In the genomic region with DNA sequence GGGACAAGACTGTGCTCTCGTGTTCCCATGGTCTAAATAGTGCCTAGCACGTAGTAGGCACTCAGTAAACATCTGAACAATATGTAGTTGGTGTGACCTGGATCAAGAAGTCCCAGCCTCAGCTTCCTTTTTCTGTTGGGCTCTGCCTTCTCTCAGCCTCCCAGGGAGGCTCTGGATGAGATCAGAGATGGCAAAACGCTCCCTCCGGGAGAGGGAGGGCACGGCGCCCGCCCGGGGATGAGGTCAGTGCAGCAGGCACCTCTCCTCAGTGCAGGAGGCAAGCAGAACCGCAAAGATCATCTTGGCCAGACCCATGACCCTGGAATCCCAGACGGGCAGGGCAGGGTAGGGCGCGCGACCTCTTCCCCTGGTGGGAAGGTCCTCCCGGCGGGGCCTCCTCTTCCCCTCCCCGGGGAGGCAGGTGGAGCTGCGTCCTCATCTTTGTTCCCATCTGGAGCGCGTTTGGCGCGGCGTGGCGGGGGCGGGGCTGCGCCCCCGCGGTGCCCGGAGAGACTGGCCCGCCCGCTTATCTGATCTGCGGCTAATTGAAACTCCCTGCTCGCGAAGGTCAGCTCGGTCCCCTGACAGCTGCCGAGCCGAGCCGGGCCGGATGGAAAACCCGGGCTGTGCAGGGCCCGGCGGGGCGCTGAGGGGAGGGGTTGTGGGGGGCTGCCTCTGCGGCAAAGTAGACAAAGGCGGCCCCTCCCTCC, we compare ENCODE assay signal across 8 cellular contexts.
A peak's percentile ranks its signal among the peaks of the same experiment; 100 is the strongest.
DNase-seq lines count a peak whose midpoint lies in the region; ATAC-seq and TF ChIP-seq lines count a peak whose summit lies in the region.

No MANE protein-coding gene starts in this region.

- peaks cover 67% of the 10 kb centered on the region for H3K4me1 Mint-ChIP-seq in nephron progenitor cell

- POLR2A ChIA-PET in HEK293 (lab: Yijun Ruan, JAX) = interaction anchor here (0.6 to 3.9 kb wide), 11 partner anchors 9 to 71 kb away, joined by 3 to 25 read pairs (median 4); a partner anchor contains a TSS

- CTCF ChIA-PET in HEK293 (lab: Yijun Ruan, JAX) = interaction anchor here (0.7 to 1.5 kb wide), 6 partner anchors 28 to 78 kb away, joined by 3 to 7 read pairs (median 4); no protein-coding TSS in a partner anchor

- H3K9me3 ChIP-seq in HEK293 (ENCODE audit: control insufficient read depth, insufficient read depth, low read depth, low read length) = no peaks in the 10 kb centered on the region

- H3K27me3 Mint-ChIP-seq in nephron progenitor cell (ENCODE audit: low read depth, poor library complexity) = peaks cover 8% of the 10 kb centered on the region

- H3K4me1 ChIP-seq in HEK293 (ENCODE audit: control insufficient read depth, insufficient read depth, low read length) = 0 out of 2 replicates have a peak, but pooled peaks cover 3% of the 10 kb centered on the region

- peak; percentile 88 for DNase-seq in AG20443 (ENCODE audit: low spot score)
- DNase-seq in foreskin fibroblast = peak; percentile 79 to 89
- peak; percentile 82 for DNase-seq in nephron progenitor cell
- DNase-seq in NCI-H446 treated with DMSO at 0.1 percent for 48 hours (lab: John Stamatoyannopoulos, UW) = no peak

- H3K4me3 ChIP-seq in HEK293 (ENCODE audit: low read depth, low read length) = peak overlapping the region; percentile 14
- no peak overlapping the region for H3K4me3 ChIP-seq in foreskin fibroblast (ENCODE audit: low read depth in 1 of 2, low read length in 2 of 2)

- no peaks in the 10 kb centered on the region for H3K36me3 Mint-ChIP-seq in nephron progenitor cell (ENCODE audit: low read depth)

- H3K27ac ChIP-seq in HEK293 (ENCODE audit: extremely low read depth, low read depth, low read length) = peak overlapping the region; percentile 27; the same call in 1 of the 2 replicates

- peak overlapping the region; percentile 90 for H3K27ac Mint-ChIP-seq in nephron progenitor cell

- no peaks in the 10 kb centered on the region for H3K9me3 Mint-ChIP-seq in nephron progenitor cell

- ATAC-seq in SK-N-SH treated with all-trans-retinoic acid at 6 μM for 48 hours (peak; percentile 87), GM19351 (IDR thresholded peaks at IDR 0.05; ENCODE audit: unreplicated experiment) (no peak), HG02870 (IDR thresholded peaks at IDR 0.05; ENCODE audit: unreplicated experiment) (no peak)

- H3K36me3 ChIP-seq in HEK293 (ENCODE audit: control insufficient read depth in 2 of 2, insufficient read depth in 1 of 2, low read length in 2 of 2) = no peaks in the 10 kb centered on the region

- TF ChIP-seq CTCF in HEK293 (tag by site-specific recombination; IDR thresholded peaks at IDR 0.05) (no peak), foreskin fibroblast (IDR thresholded peaks at IDR 0.05; ENCODE audit: low read depth, low read length) (no peak), nephron progenitor cell (IDR thresholded peaks at IDR 0.05) (no peak)

- H3K4me3 Mint-ChIP-seq in nephron progenitor cell = peak overlapping the region; percentile 59

TF ChIP-seq in HEK293, 187 proteins besides CTCF, POLR2A, EP300 and RAD21 (continues in another document):
- TF ChIP-seq ZNF2 (tag by site-specific recombination; IDR thresholded peaks at IDR 0.05) = peak; percentile 18; the same call in 1 of the 2 replicates
- peak; percentile 31; the same call in 1 of the 2 replicates for TF ChIP-seq ZNF501 (tag by site-specific recombination; IDR thresholded peaks at IDR 0.05)
- TF ChIP-seq ZNF560 (tag by site-specific recombination; IDR thresholded peaks at IDR 0.05; ENCODE audit: borderline replicate concordance) = no peak
- TF ChIP-seq GLI4 (tag by site-specific recombination; IDR thresholded peaks at IDR 0.05) = peak; percentile 33; the same call in 1 of the 2 replicates
- TF ChIP-seq ZEB2 (tag by site-specific recombination; IDR thresholded peaks at IDR 0.05) = peak; percentile 74
- TF ChIP-seq ZNF747 (tag by site-specific recombination; IDR thresholded peaks at IDR 0.05) = no peak
- peak; percentile 82 for TF ChIP-seq ZBTB17 (tag by site-specific recombination; IDR thresholded peaks at IDR 0.05)
- TF ChIP-seq, protein P1, sequence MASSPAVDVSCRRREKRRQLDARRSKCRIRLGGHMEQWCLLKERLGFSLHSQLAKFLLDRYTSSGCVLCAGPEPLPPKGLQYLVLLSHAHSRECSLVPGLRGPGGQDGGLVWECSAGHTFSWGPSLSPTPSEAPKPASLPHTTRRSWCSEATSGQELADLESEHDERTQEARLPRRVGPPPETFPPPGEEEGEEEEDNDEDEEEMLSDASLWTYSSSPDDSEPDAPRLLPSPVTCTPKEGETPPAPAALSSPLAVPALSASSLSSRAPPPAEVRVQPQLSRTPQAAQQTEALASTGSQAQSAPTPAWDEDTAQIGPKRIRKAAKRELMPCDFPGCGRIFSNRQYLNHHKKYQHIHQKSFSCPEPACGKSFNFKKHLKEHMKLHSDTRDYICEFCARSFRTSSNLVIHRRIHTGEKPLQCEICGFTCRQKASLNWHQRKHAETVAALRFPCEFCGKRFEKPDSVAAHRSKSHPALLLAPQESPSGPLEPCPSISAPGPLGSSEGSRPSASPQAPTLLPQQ (tag by site-specific recombination; IDR thresholded peaks at IDR 0.05) = no peak
- no peak for TF ChIP-seq ZNF791 (tag by site-specific recombination; IDR thresholded peaks at IDR 0.05)
- peak; percentile 62 for TF ChIP-seq KLF8 (tag by site-specific recombination; IDR thresholded peaks at IDR 0.05)
- peak; percentile 66; the same call in 1 of the 2 replicates for TF ChIP-seq ZNF24 (tag by site-specific recombination; IDR thresholded peaks at IDR 0.05)
- no peak for TF ChIP-seq GLI2 (tag by site-specific recombination; IDR thresholded peaks at IDR 0.05; ENCODE audit: borderline replicate concordance, low read depth)
- no peak for TF ChIP-seq ZNF132 (tag by site-specific recombination; IDR thresholded peaks at IDR 0.05; ENCODE audit: borderline replicate concordance)
- TF ChIP-seq ZNF23 (tag by site-specific recombination; IDR thresholded peaks at IDR 0.05; ENCODE audit: borderline replicate concordance) = no peak
- TF ChIP-seq ZNF184 (tag by site-specific recombination; IDR thresholded peaks at IDR 0.05) = no peak
- TF ChIP-seq ZNF664 (tag by site-specific recombination; IDR thresholded peaks at IDR 0.05) = peak; percentile 97
- no peak for TF ChIP-seq ZNF792 (tag by site-specific recombination; IDR thresholded peaks at IDR 0.05)

TF ChIP-seq in SK-N-SH treated with all-trans-retinoic acid at 6 μM for 48 hours, 23 proteins besides CTCF, POLR2A, EP300 and RAD21 (continues in another document):
- TF ChIP-seq ZNF8 (CRISPR knock-in tag; IDR thresholded peaks at IDR 0.05) (no peak), ZC3H10 (CRISPR knock-in tag; IDR thresholded peaks at IDR 0.05) (no peak), OSR1 (CRISPR knock-in tag; IDR thresholded peaks at IDR 0.05) (no peak), CSDC2 (CRISPR knock-in tag; IDR thresholded peaks at IDR 0.05) (no peak), ZNF565 (CRISPR knock-in tag; conservative IDR thresholded peaks at IDR 0.05; ENCODE audit: low read depth) (no peak), TOX (CRISPR knock-in tag; IDR thresholded peaks at IDR 0.05; ENCODE audit: borderline replicate concordance) (no peak), PPARA (CRISPR knock-in tag; IDR thresholded peaks at IDR 0.05; ENCODE audit: borderline replicate concordance) (no peak), BACH2 (CRISPR knock-in tag; IDR thresholded peaks at IDR 0.05; ENCODE audit: borderline replicate concordance) (no peak), ISL1 (CRISPR knock-in tag; IDR thresholded peaks at IDR 0.05) (peak; percentile 31; the same call in 1 of the 2 replicates)
- TF ChIP-seq, protein P2, sequence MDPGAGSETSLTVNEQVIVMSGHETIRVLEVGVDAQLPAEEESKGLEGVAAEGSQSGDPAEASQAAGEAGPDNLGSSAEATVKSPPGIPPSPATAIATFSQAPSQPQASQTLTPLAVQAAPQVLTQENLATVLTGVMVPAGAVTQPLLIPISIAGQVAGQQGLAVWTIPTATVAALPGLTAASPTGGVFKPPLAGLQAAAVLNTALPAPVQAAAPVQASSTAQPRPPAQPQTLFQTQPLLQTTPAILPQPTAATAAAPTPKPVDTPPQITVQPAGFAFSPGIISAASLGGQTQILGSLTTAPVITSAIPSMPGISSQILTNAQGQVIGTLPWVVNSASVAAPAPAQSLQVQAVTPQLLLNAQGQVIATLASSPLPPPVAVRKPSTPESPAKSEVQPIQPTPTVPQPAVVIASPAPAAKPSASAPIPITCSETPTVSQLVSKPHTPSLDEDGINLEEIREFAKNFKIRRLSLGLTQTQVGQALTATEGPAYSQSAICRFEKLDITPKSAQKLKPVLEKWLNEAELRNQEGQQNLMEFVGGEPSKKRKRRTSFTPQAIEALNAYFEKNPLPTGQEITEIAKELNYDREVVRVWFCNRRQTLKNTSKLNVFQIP (CRISPR knock-in tag; IDR thresholded peaks at IDR 0.05; ENCODE audit: borderline replicate concordance, low read depth) = no peak
- TF ChIP-seq, protein P3, sequence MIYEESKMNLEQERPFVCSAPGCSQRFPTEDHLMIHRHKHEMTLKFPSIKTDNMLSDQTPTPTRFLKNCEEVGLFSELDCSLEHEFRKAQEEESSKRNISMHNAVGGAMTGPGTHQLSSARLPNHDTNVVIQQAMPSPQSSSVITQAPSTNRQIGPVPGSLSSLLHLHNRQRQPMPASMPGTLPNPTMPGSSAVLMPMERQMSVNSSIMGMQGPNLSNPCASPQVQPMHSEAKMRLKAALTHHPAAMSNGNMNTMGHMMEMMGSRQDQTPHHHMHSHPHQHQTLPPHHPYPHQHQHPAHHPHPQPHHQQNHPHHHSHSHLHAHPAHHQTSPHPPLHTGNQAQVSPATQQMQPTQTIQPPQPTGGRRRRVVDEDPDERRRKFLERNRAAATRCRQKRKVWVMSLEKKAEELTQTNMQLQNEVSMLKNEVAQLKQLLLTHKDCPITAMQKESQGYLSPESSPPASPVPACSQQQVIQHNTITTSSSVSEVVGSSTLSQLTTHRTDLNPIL (CRISPR knock-in tag; IDR thresholded peaks at IDR 0.05; ENCODE audit: low read depth) = peak; percentile 76; the same call in 1 of the 2 replicates
- TF ChIP-seq, protein P4, sequence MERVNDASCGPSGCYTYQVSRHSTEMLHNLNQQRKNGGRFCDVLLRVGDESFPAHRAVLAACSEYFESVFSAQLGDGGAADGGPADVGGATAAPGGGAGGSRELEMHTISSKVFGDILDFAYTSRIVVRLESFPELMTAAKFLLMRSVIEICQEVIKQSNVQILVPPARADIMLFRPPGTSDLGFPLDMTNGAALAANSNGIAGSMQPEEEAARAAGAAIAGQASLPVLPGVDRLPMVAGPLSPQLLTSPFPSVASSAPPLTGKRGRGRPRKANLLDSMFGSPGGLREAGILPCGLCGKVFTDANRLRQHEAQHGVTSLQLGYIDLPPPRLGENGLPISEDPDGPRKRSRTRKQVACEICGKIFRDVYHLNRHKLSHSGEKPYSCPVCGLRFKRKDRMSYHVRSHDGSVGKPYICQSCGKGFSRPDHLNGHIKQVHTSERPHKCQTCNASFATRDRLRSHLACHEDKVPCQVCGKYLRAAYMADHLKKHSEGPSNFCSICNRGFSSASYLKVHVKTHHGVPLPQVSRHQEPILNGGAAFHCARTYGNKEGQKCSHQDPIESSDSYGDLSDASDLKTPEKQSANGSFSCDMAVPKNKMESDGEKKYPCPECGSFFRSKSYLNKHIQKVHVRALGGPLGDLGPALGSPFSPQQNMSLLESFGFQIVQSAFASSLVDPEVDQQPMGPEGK (CRISPR knock-in tag; IDR thresholded peaks at IDR 0.05; ENCODE audit: borderline replicate concordance) = peak; percentile 54; the same call in 1 of the 2 replicates
